Comparison of ENCODE assay signal across 37 cellular contexts in the genomic region with DNA sequence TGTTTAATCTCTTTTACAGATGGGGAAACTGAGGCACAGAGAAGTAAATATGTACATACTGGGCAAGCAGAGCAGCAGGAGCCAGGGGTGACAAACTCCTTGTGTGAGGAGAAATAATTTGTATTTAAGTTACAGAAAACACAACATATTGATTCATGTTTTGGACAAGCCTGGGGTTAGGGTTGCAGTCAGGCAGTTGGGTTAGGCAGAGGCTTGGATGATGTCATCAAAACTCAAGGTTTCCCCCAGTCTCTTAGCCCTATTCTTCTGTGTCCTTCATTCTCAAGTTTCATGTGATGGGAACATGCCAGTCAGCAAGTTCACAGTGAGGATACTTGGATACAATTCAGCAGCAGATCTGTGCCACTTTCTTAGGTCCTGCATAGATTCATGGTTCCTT.
"Had no signal": no experiment of that assay in that cellular context is flagged by ENCODE, and none has a peak within 500 bp of the region (broad histone marks: within the 10 kb centered on the region; RNA-seq: fewer than 3 reads in every experiment).

No MANE protein-coding gene starts in this region.

- H3K36me3 ChIP-seq: adrenal gland, brain microvascular endothelial cell, breast epithelium had no signal

- H3K4me3 Mint-ChIP-seq: activated B cell treated with CpG ODN at 0.5 μM for 24 hours; activated CD4-positive, alpha-beta memory T cell treated with anti-CD3 and anti-CD28 coated beads for 36 hours; activated CD4-positive, alpha-beta T cell treated with anti-CD3 and anti-CD28 coated beads, Interleukin-2, amount 10 ng/mL, durations not matched to agents 24 days and 14 days; activated CD8-positive, alpha-beta T cell treated with anti-CD3 and anti-CD28 coated beads for 36 hours; activated naive CD4-positive, alpha-beta T cell treated with anti-CD3 and anti-CD28 coated beads for 36 hours; activated naive CD8-positive, alpha-beta T cell treated with anti-CD3 and anti-CD28 coated beads for 36 hours; activated T-cell treated with anti-CD3 and anti-CD28 coated beads, Interleukin-2, amount 50 U/mL, for 4 hours; activated T-cell treated with anti-CD3 and anti-CD28 coated beads, Interleukin-2, amount 50 U/mL, for 72 hours; activated T-helper 1 cell treated with anti-CD3 and anti-CD28 coated beads, Interleukin-12 subunit alpha, Interleukin-12 subunit beta, Interleukin-2, Interleukin-4 antibody, amounts not matched to agents 30 ng/mL and 10 ng/mL and 1 ng/mL, durations not matched to agents 14 hours and 24 hours and 36 hours; activated T-helper 17 cell treated with anti-CD3 and anti-CD28 coated beads, Interleukin-2, amount 50 U/mL, for 72 hours; T-helper 1 cell treated with Interleukin-12 subunit alpha and Interleukin-12 subunit beta and Interleukin-4 antibody, amounts not matched to agents 30 μg/mL and 1 μg/mL, for 36 hours; T-helper 2 cell treated with Interferon-gamma antibody and Interleukin-4, amounts not matched to agents 5 μg/mL and 100 μg/mL, for 36 hours had no signal

- ATAC-seq: activated CD8-positive, alpha-beta T cell treated with anti-CD3 and anti-CD28 coated beads for 36 hours; activated naive CD4-positive, alpha-beta T cell treated with anti-CD3 and anti-CD28 coated beads, Interleukin-2, amount 50 U/mL, for 72 hours; activated T-cell treated with anti-CD3 and anti-CD28 coated beads, Interleukin-2, amount 50 U/mL, for 4 hours; activated T-cell treated with anti-CD3 and anti-CD28 coated beads, Interleukin-2, amount 50 U/mL, for 72 hours; activated T-helper 17 cell treated with anti-CD3 and anti-CD28 coated beads, Interleukin-2, amount 50 U/mL, for 72 hours; body of pancreas had no signal

- H3K27ac ChIP-seq: adrenal gland, body of pancreas, brain microvascular endothelial cell, breast epithelium, VCaP had no signal

- H3K27me3 Mint-ChIP-seq: activated B cell treated with CpG ODN at 0.5 μM for 24 hours; activated CD4-positive, alpha-beta T cell treated with anti-CD3 and anti-CD28 coated beads, Interleukin-2, amount 10 ng/mL, durations not matched to agents 24 days and 14 days; activated naive CD8-positive, alpha-beta T cell treated with anti-CD3 and anti-CD28 coated beads for 36 hours had no signal

- H3K9me3 ChIP-seq: adrenal gland, body of pancreas, breast epithelium had no signal

- FAIRE-seq: astrocyte, TTC549 had no signal

- H3K36me3 Mint-ChIP-seq: activated CD4-positive, alpha-beta memory T cell treated with anti-CD3 and anti-CD28 coated beads for 36 hours; activated naive CD4-positive, alpha-beta T cell treated with anti-CD3 and anti-CD28 coated beads, Interleukin-2, amount 50 U/mL, for 72 hours; activated naive CD8-positive, alpha-beta T cell treated with anti-CD3 and anti-CD28 coated beads for 36 hours had no signal

- H3K4me1 ChIP-seq: adrenal gland, body of pancreas, breast epithelium had no signal

- H3K27me3 ChIP-seq: adrenal gland, body of pancreas, breast epithelium had no signal

- H3K4me1 Mint-ChIP-seq: activated B cell treated with CpG ODN at 0.5 μM for 24 hours; activated CD4-positive, alpha-beta T cell treated with anti-CD3 and anti-CD28 coated beads, Interleukin-2, amount 10 ng/mL, durations not matched to agents 24 days and 14 days; activated naive CD8-positive, alpha-beta T cell treated with anti-CD3 and anti-CD28 coated beads for 36 hours; activated T-helper 17 cell treated with anti-CD3 and anti-CD28 coated beads, Interleukin-2, amount 50 U/mL, for 72 hours had no signal

- H3K4me3 ChIP-seq: adrenal gland, body of pancreas, breast epithelium had no signal

- H3K9me3 Mint-ChIP-seq: activated CD4-positive, alpha-beta memory T cell treated with anti-CD3 and anti-CD28 coated beads for 36 hours; activated CD4-positive, alpha-beta T cell treated with anti-CD3 and anti-CD28 coated beads, Interleukin-2, amount 10 ng/mL, durations not matched to agents 24 days and 14 days; activated CD8-positive, alpha-beta T cell treated with anti-CD3 and anti-CD28 coated beads for 36 hours; activated naive CD4-positive, alpha-beta T cell treated with anti-CD3 and anti-CD28 coated beads for 36 hours; activated naive CD8-positive, alpha-beta T cell treated with anti-CD3 and anti-CD28 coated beads for 36 hours; activated T-cell treated with anti-CD3 and anti-CD28 coated beads, Interleukin-2, amount 50 U/mL, for 4 hours; activated T-helper 1 cell treated with anti-CD3 and anti-CD28 coated beads, Interleukin-12 subunit alpha, Interleukin-12 subunit beta, Interleukin-2, Interleukin-4 antibody, amounts not matched to agents 30 ng/mL and 10 ng/mL and 1 ng/mL, durations not matched to agents 14 hours and 24 hours and 36 hours; activated T-helper 17 cell treated with anti-CD3 and anti-CD28 coated beads, Interleukin-2, amount 50 U/mL, for 72 hours; T-helper 1 cell treated with Interleukin-12 subunit alpha and Interleukin-12 subunit beta and Interleukin-4 antibody, amounts not matched to agents 30 μg/mL and 1 μg/mL, for 36 hours; T-helper 2 cell treated with Interferon-gamma antibody and Interleukin-4, amounts not matched to agents 5 μg/mL and 100 μg/mL, for 36 hours had no signal

- H3K27ac Mint-ChIP-seq: activated B cell treated with CpG ODN at 0.5 μM for 24 hours; activated CD4-positive, alpha-beta memory T cell treated with anti-CD3 and anti-CD28 coated beads for 36 hours; activated CD4-positive, alpha-beta T cell treated with anti-CD3 and anti-CD28 coated beads, Interleukin-2, amount 10 ng/mL, durations not matched to agents 24 days and 14 days; activated CD8-positive, alpha-beta T cell treated with anti-CD3 and anti-CD28 coated beads for 36 hours; activated naive CD4-positive, alpha-beta T cell treated with anti-CD3 and anti-CD28 coated beads for 36 hours; activated naive CD4-positive, alpha-beta T cell treated with anti-CD3 and anti-CD28 coated beads, Interleukin-2, amount 50 U/mL, for 72 hours; activated naive CD8-positive, alpha-beta T cell treated with anti-CD3 and anti-CD28 coated beads for 36 hours; activated T-cell treated with anti-CD3 and anti-CD28 coated beads, Interleukin-2, amount 50 U/mL, for 72 hours; activated T-helper 1 cell treated with anti-CD3 and anti-CD28 coated beads, Interleukin-12 subunit alpha, Interleukin-12 subunit beta, Interleukin-2, Interleukin-4 antibody, amounts not matched to agents 30 ng/mL and 10 ng/mL and 1 ng/mL, durations not matched to agents 14 hours and 24 hours and 36 hours; activated T-helper 17 cell treated with anti-CD3 and anti-CD28 coated beads, Interleukin-2, amount 50 U/mL, for 72 hours; T-helper 1 cell treated with Interleukin-12 subunit alpha and Interleukin-12 subunit beta and Interleukin-4 antibody, amounts not matched to agents 30 μg/mL and 1 μg/mL, for 36 hours; T-helper 2 cell treated with Interferon-gamma antibody and Interleukin-4, amounts not matched to agents 5 μg/mL and 100 μg/mL, for 36 hours had no signal

- DNase-seq: activated B cell treated with CpG ODN at 0.5 μM for 24 hours; activated CD4-positive, alpha-beta memory T cell treated with anti-CD3 and anti-CD28 coated beads for 36 hours; activated CD4-positive, alpha-beta T cell treated with anti-CD3 and anti-CD28 coated beads for 4 hours; activated CD4-positive, alpha-beta T cell treated with anti-CD3 and anti-CD28 coated beads, Interleukin-2, amount 10 ng/mL, durations not matched to agents 24 days and 14 days; activated CD4-positive, alpha-beta T cell treated with anti-CD3 and anti-CD28 coated beads, Interleukin-2, amount 50 U/mL, for 1 hour; activated CD4-positive, alpha-beta T cell treated with anti-CD3 and anti-CD28 coated beads, Interleukin-2, amount 50 U/mL, for 4 hours; activated CD4-positive, CD25-positive, alpha-beta regulatory T cell treated with anti-CD3 and anti-CD28 coated beads, Interleukin-2, amount 50 U/mL, for 72 hours; activated CD8-positive, alpha-beta memory T cell treated with anti-CD3 and anti-CD28 coated beads, Interleukin-2, amount 50 U/mL, for 4 hours; activated CD8-positive, alpha-beta T cell treated with anti-CD3 and anti-CD28 coated beads for 36 hours; activated effector memory CD4-positive, alpha-beta T cell treated with anti-CD3 and anti-CD28 coated beads, Interleukin-2, amount 50 U/mL, for 16 hours; activated gamma-delta T cell treated with Interleukin-2 at 50 U/mL for 16 hours; activated naive CD4-positive, alpha-beta T cell; activated naive CD4-positive, alpha-beta T cell treated with anti-CD3 and anti-CD28 coated beads for 36 hours; activated naive CD4-positive, alpha-beta T cell treated with anti-CD3 and anti-CD28 coated beads, Interleukin-2, amount 50 U/mL, for 16 hours; activated naive CD8-positive, alpha-beta T cell treated with anti-CD3 and anti-CD28 coated beads for 36 hours; activated T-cell treated with anti-CD3 and anti-CD28 coated beads for 4 hours; activated T-cell treated with anti-CD3 and anti-CD28 coated beads, Interleukin-2, amount 50 U/mL, for 1 hour; activated T-cell treated with anti-CD3 and anti-CD28 coated beads, Interleukin-2, amount 50 U/mL, for 4 hours; activated T-cell treated with anti-CD3 and anti-CD28 coated beads, Interleukin-2, amount 50 U/mL, for 72 hours; adrenal gland; amniotic stem cell; aorta; body of pancreas; brain microvascular endothelial cell; central memory CD4-positive, alpha-beta T cell; T-helper 1 cell; T-helper 2 cell; T-helper 9 cell had no signal
